Comparison of ENCODE assay signal across 24 cellular contexts in genomic region chr3:106707347-106707746, GRCh38.
"Had no signal": no experiment of that assay in that cellular context is flagged by ENCODE, and none has a peak within 500 bp of the region (broad histone marks: within the 10 kb centered on the region; RNA-seq: fewer than 3 reads in every experiment).

No MANE protein-coding gene starts in this region.

- H3K4me1 ChIP-seq: colonic mucosa, esophagus muscularis mucosa, lower lobe of right lung, psoas muscle, spleen, testis, tibial artery had no signal

- H3K27ac ChIP-seq: colonic mucosa, esophagus muscularis mucosa, lower lobe of right lung, psoas muscle, skin epidermis, spleen, testis, tibial artery had no signal

- ATAC-seq: left ventricle myocardium superior; lower lobe of right lung; naive thymus-derived CD8-positive, alpha-beta T cell; psoas muscle; right cardiac atrium; stimulated activated memory B cell treated with anti-CD40 and anti-IgM and Interleukin-4, amounts not matched to agents 10 μg/mL and 1 μg/mL and 100 μg/mL, for 72 hours; stimulated activated naive CD8-positive, alpha-beta T cell treated with anti-CD3 and anti-CD28 coated beads, Interleukin-15, Interleukin-2, amounts not matched to agents 100 U/mL and 50 U/mL, for 24 hours had no signal

- H3K4me3 ChIP-seq: colonic mucosa, esophagus muscularis mucosa, lower lobe of right lung, psoas muscle, skin epidermis, spleen, testis, tibial artery had no signal

- H3K36me3 ChIP-seq: colonic mucosa, esophagus muscularis mucosa, lower lobe of right lung, spleen, tibial artery had no signal

- H3K9me3 ChIP-seq: colonic mucosa, esophagus muscularis mucosa, lower lobe of right lung, psoas muscle, spleen, testis, tibial artery had no signal

- H3K27me3 ChIP-seq: colonic mucosa, esophagus muscularis mucosa, spleen, testis, tibial artery had no signal

- DNase-seq: colonic mucosa; effector CD8-positive, alpha-beta T cell; endodermal cell; foreskin melanocyte; hypothalamus; immature natural killer cell; islet precursor cell; kidney glomerular epithelial cell; left ventricle myocardium superior; lower lobe of right lung; naive thymus-derived CD8-positive, alpha-beta T cell; nephron progenitor cell; nucleus accumbens; psoas muscle; right cardiac atrium; spleen; stimulated activated CD4-positive, alpha-beta T cell treated with anti-CD3 and anti-CD28 coated beads, Interleukin-4, amount 100 ng/mL, for 4 hours; stimulated activated naive CD8-positive, alpha-beta T cell treated with anti-CD3 and anti-CD28 coated beads, Interleukin-15, Interleukin-2, amounts not matched to agents 100 U/mL and 50 U/mL, for 24 hours; substantia nigra; testis; tibial artery had no signal
